ENCODE assay signal across 9 cellular contexts in the genomic region with DNA sequence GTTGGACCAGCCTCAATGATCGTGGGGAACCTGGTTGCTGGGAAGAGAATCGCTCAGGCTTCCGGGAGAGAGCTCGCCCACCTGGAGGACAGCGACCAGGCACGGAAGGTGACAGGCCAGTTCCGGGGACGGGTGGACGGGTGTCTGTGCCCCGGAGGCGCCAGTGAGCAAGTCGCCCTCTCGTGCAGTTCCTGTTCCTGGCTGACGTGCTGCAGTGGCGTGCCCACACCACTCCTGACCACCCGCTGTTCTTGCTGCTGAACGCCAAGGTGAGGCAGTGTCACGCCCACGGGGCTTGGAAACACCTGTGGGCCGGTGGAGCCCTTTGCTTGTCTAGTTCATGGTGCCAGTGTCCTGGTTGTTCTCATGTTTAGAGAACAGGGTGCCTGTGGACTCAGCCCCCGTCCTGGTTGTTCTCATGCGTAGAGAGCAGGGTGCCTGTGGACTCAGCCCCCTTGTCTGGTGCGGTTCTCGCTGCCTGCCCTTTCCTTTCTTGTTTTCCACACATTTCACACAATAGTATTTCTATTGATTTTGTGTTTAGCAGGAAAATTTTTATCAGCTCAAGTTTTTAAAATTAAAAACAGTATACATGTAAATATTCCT. TPM values are rescaled to one million over a fixed set of nuclear protein-coding genes. Genes with fewer than 3 reads are reported as not detected.
DNase-seq lines count a peak whose midpoint lies in the region; FAIRE-seq and TF ChIP-seq lines count a peak whose summit lies in the region.
"Had no signal": no experiment of that assay in that cellular context is flagged by ENCODE, and none has a peak within 500 bp of the region (broad histone marks: within the 10 kb centered on the region; RNA-seq: fewer than 3 reads in every experiment).

No MANE protein-coding gene starts in this region.

- H3K4me1 Mint-ChIP-seq in activated CD4-positive, alpha-beta T cell treated with anti-CD3 and anti-CD28 coated beads, Interleukin-2, amount 10 ng/mL, durations not matched to agents 7 days and 5 days, result peaks cover 63% of the 10 kb centered on the region
- H3K4me1 Mint-ChIP-seq in dendritic cell treated with granulocyte-macrophage colony-stimulating factor and Interleukin-4, amounts not matched to agents 40 ng/mL and 50 ng/mL, for 4 days (ENCODE audit: low read depth), result peaks cover 27% of the 10 kb centered on the region

- peaks cover 76% of the 10 kb centered on the region for H3K36me3 Mint-ChIP-seq in activated CD4-positive, alpha-beta T cell treated with anti-CD3 and anti-CD28 coated beads, Interleukin-2, amount 10 ng/mL, durations not matched to agents 7 days and 5 days (ENCODE audit: low read depth)
- H3K36me3 Mint-ChIP-seq in dendritic cell treated with granulocyte-macrophage colony-stimulating factor and Interleukin-4, amounts not matched to agents 40 ng/mL and 50 ng/mL, for 4 days (ENCODE audit: low read depth), result peaks cover 84% of the 10 kb centered on the region

- peak; percentile 18 for TF ChIP-seq CTCF in GM12864 (IDR thresholded peaks at IDR 0.05; ENCODE audit: low read depth, low read length, missing control alignments)

- CTCF ChIA-PET in activated CD4-positive, alpha-beta T cell treated with anti-CD3 and anti-CD28 coated beads, Interleukin-2, amount 10 ng/mL, durations not matched to agents 7 days and 5 days (lab: Charles Lee), result interaction anchor here (0.9 to 2.0 kb wide), 3 partner anchors 9 to 14 kb away, joined by 3 to 11 read pairs (median 10); no protein-coding TSS in a partner anchor

- 79 to 88% (median 80%) methylated on average over 24 of the region's 24 CpGs for WGBS in small intestine, 3 donors

- peaks cover 7% of the 10 kb centered on the region for H3K9me3 Mint-ChIP-seq in activated CD4-positive, alpha-beta T cell treated with anti-CD3 and anti-CD28 coated beads, Interleukin-2, amount 10 ng/mL, durations not matched to agents 7 days and 5 days
- H3K9me3 Mint-ChIP-seq in dendritic cell treated with granulocyte-macrophage colony-stimulating factor and Interleukin-4, amounts not matched to agents 40 ng/mL and 50 ng/mL, for 4 days, result peaks cover 12% of the 10 kb centered on the region

- POLR2A ChIA-PET in activated CD4-positive, alpha-beta T cell treated with anti-CD3 and anti-CD28 coated beads, Interleukin-2, amount 10 ng/mL, durations not matched to agents 7 days and 5 days (lab: Charles Lee), result interaction anchor here (0.6 to 0.8 kb wide), 2 partner anchors 9 to 175 kb away, joined by 3 read pairs; no protein-coding TSS in a partner anchor

- H3K27me3 Mint-ChIP-seq in activated CD4-positive, alpha-beta T cell treated with anti-CD3 and anti-CD28 coated beads, Interleukin-2, amount 10 ng/mL, durations not matched to agents 7 days and 5 days, result no peaks in the 10 kb centered on the region
- no peaks in the 10 kb centered on the region for H3K27me3 Mint-ChIP-seq in dendritic cell treated with granulocyte-macrophage colony-stimulating factor and Interleukin-4, amounts not matched to agents 40 ng/mL and 50 ng/mL, for 4 days

- no peaks in the 10 kb centered on the region for H3K9me3 ChIP-seq in small intestine (ENCODE audit: control insufficient read depth, low read depth)

- H3K4me3 ChIP-seq in GM12864 (ENCODE audit: low read depth, low read length), result no peak overlapping the region
- H3K4me3 ChIP-seq in small intestine (ENCODE audit: low read depth in 1 of 2, low read length in 2 of 2), result no peak overlapping the region
- H3K4me3 ChIP-seq: cardiac muscle cell had no signal

- DNase-seq in GM12864 (ENCODE audit: low read depth) (no peak), small intestine (no peak), SW 1271 (lab: John Stamatoyannopoulos, UW) (no peak), NCI-H2081 treated with DMSO at 0.1 percent for 48 hours (lab: John Stamatoyannopoulos, UW) (no peak), T1000 (lab: John Stamatoyannopoulos, UW) (no peak), NCI-H2171 (lab: John Stamatoyannopoulos, UW) (no peak)
- DNase-seq in activated CD4-positive, alpha-beta T cell treated with anti-CD3 and anti-CD28 coated beads, Interleukin-2, amount 10 ng/mL, durations not matched to agents 7 days and 5 days, result peak; percentile 33

- peak overlapping the region; percentile 32 to 50 for H3K27ac ChIP-seq in small intestine (ENCODE audit: low read depth in 1 of 2, low read length in 1 of 2)
- H3K27ac ChIP-seq: cardiac muscle cell had no signal

- peak overlapping the region; percentile 42 for H3K4me3 Mint-ChIP-seq in activated CD4-positive, alpha-beta T cell treated with anti-CD3 and anti-CD28 coated beads, Interleukin-2, amount 10 ng/mL, durations not matched to agents 7 days and 5 days
- peak overlapping the region; percentile 72 for H3K4me3 Mint-ChIP-seq in dendritic cell treated with granulocyte-macrophage colony-stimulating factor and Interleukin-4, amounts not matched to agents 40 ng/mL and 50 ng/mL, for 4 days

- H3K27me3 ChIP-seq in small intestine (ENCODE audit: control insufficient read depth in 2 of 2, insufficient read depth in 2 of 2, low read length in 2 of 2), result no peaks in the 10 kb centered on the region
- H3K27me3 ChIP-seq: cardiac muscle cell had no signal

- H3K27ac Mint-ChIP-seq in activated CD4-positive, alpha-beta T cell treated with anti-CD3 and anti-CD28 coated beads, Interleukin-2, amount 10 ng/mL, durations not matched to agents 7 days and 5 days, result peak overlapping the region; percentile 92
- H3K27ac Mint-ChIP-seq in dendritic cell treated with granulocyte-macrophage colony-stimulating factor and Interleukin-4, amounts not matched to agents 40 ng/mL and 50 ng/mL, for 4 days, result peak overlapping the region; percentile 82

- intact Hi-C loops in dendritic cell treated with granulocyte-macrophage colony-stimulating factor and Interleukin-4, amounts not matched to agents 40 ng/mL and 50 ng/mL, for 4 days (cut with micrococcal nuclease), result no loop called here

- H3K36me3 ChIP-seq in small intestine (ENCODE audit: control insufficient read depth in 2 of 2, insufficient read depth in 2 of 2, low read length in 2 of 2), result peaks cover 4 to 5% of the 10 kb centered on the region in 2 donors

- no peak for FAIRE-seq in small intestine (lab: Jason Lieb, UNC)

- no peaks in the 10 kb centered on the region for H3K4me1 ChIP-seq in small intestine (ENCODE audit: control insufficient read depth in 2 of 2, insufficient read depth in 1 of 2, low read depth in 1 of 2, low read length in 1 of 2)

RNA-seq across cellular contexts. Expression of gene S100B, which starts 53.1 kb away (rescaled TPM):
- under 1 TPM; 0.25 to 0.32 TPM for total RNA-seq in activated CD4-positive, alpha-beta T cell treated with anti-CD3 and anti-CD28 coated beads, Interleukin-2, amount 10 ng/mL, durations not matched to agents 7 days and 5 days
- 10 to 100 TPM in 1 of 3 donors, 1 to 10 TPM in 1, not detected in 1; 4.3 to 14.2 TPM for polyA plus RNA-seq in small intestine
